1 cellular context compared by ENCODE assay signal in the genomic region with DNA sequence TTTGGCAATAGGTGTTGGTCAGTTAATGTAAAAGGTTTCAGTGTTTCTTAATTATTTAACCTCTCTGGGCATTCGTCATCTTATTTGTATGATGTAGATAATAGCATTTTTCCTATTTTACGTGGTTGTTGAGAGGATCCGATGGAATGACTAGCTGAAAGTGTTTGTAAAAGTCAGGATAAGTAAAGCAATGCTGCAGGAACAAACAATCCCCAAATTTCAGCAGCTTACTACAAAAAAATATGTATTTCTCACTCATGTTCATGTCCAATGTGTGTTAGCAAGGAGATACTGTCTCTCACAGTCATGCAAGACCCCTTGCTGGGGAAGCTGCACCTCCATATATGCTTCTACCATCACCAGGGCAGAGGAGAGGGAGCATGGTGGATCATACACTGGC.
TF ChIP-seq lines count a peak whose summit lies in the region.

No MANE protein-coding gene starts in this region.

TF ChIP-seq in HepG2, 621 proteins besides CTCF, POLR2A, EP300 and RAD21:
- TF ChIP-seq, protein P1, sequence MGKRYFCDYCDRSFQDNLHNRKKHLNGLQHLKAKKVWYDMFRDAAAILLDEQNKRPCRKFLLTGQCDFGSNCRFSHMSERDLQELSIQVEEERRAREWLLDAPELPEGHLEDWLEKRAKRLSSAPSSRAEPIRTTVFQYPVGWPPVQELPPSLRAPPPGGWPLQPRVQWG (CRISPR knock-in tag; IDR thresholded peaks at IDR 0.05; ENCODE audit: borderline replicate concordance, low read depth), result no peak
- TF ChIP-seq ZNF12 (CRISPR knock-in tag; IDR thresholded peaks at IDR 0.05) (peak; percentile 95), NFYC (CRISPR knock-in tag; IDR thresholded peaks at IDR 0.05) (no peak)
TF ChIP-seq in HepG2: peak in this region for 1.
